In the genomic region with DNA sequence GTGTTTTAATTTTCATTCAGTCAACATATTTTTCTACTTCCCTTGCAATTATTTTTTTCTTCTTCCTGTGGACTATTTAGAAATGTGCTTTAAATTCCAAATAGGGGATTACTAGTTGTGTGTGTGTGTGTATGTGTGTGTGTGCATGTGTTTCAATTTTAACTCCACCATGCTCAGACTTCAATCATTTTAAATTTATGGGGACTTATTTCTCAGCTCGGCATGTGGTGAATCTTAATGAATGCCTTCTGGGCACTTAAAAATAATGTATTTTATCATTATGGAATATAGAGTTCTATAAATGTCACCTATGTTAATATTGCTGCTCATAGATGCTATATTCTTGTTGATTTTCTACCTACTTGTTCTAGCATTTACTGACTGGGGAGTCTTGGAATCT, we compare ENCODE assay signal across 20 cellular contexts.
DNase-seq lines count a peak whose midpoint lies in the region; ATAC-seq, FAIRE-seq and TF ChIP-seq lines count a peak whose summit lies in the region.
"Had no signal": no experiment of that assay in that cellular context is flagged by ENCODE, and none has a peak within 500 bp of the region (broad histone marks: within the 10 kb centered on the region; RNA-seq: fewer than 3 reads in every experiment).

No MANE protein-coding gene starts in this region.

- H2AFZ ChIP-seq in astrocyte (ENCODE audit: low read depth, low read length), result no peak overlapping the region

- no peak for TF ChIP-seq CTCF in A673 (conservative IDR thresholded peaks at IDR 0.05; ENCODE audit: low read depth, low read length)
- no peak for TF ChIP-seq CTCF in astrocyte (IDR thresholded peaks at IDR 0.05; ENCODE audit: insufficient read depth, low read depth, low read length)
- TF ChIP-seq CTCF in D721Med (IDR thresholded peaks at IDR 0.05; ENCODE audit: insufficient read depth, missing control alignments), result no peak

- no peaks in the 10 kb centered on the region for H3K27me3 Mint-ChIP-seq in astrocyte (ENCODE audit: low read depth, unreplicated experiment)
- H3K27me3 Mint-ChIP-seq: CD4-positive, alpha-beta memory T cell; CD4-positive, CD25-positive, alpha-beta regulatory T cell; CD8-positive, alpha-beta memory T cell had no signal

- ATAC-seq in left lobe of liver, result no peak
- ATAC-seq: A549 had no signal

- no peak overlapping the region for H3K9ac ChIP-seq in astrocyte (ENCODE audit: low read length)
- H3K9ac ChIP-seq: BLaER1 had no signal

- H3K4me1 Mint-ChIP-seq in astrocyte (ENCODE audit: low read depth, unreplicated experiment), result no peaks in the 10 kb centered on the region
- H3K4me1 Mint-ChIP-seq: CD14-positive monocyte; CD4-positive, alpha-beta memory T cell; CD4-positive, CD25-positive, alpha-beta regulatory T cell; CD8-positive, alpha-beta memory T cell had no signal

- no TSS peak for BruUV-seq in A673 (replicated peaks; lab: Mats Ljungman, UMichigan)

- no peaks in the 10 kb centered on the region for H3K36me3 Mint-ChIP-seq in astrocyte (ENCODE audit: low read depth, unreplicated experiment)
- H3K36me3 Mint-ChIP-seq: CD14-positive monocyte; CD4-positive, alpha-beta memory T cell; CD4-positive, CD25-positive, alpha-beta regulatory T cell; CD8-positive, alpha-beta memory T cell had no signal

- POLR2A ChIA-PET in A673 (lab: Charles Lee; ENCODE audit: low non-redundant PET), result no interaction called here

- no peak overlapping the region for H3K4me3 Mint-ChIP-seq in astrocyte (ENCODE audit: unreplicated experiment)
- H3K4me3 Mint-ChIP-seq: CD14-positive monocyte; CD4-positive, alpha-beta memory T cell; CD4-positive, CD25-positive, alpha-beta regulatory T cell; CD8-positive, alpha-beta memory T cell had no signal

- H3K36me3 ChIP-seq in A673 (ENCODE audit: insufficient read depth, low read length, poor library complexity, severe bottlenecking) (no peaks in the 10 kb centered on the region), astrocyte (ENCODE audit: insufficient read depth, low read length) (no peaks in the 10 kb centered on the region)
- H3K36me3 ChIP-seq: BE2C, BLaER1 had no signal

- H3K4me3 ChIP-seq in A673 (ENCODE audit: low read depth, low read length, poor library complexity, severe bottlenecking) (no peak overlapping the region), astrocyte (ENCODE audit: insufficient read depth, low read depth, low read length) (no peak overlapping the region)
- H3K4me3 ChIP-seq: A549, BLaER1 had no signal

- H3K9me3 ChIP-seq in A673 (ENCODE audit: low read depth, low read length, poor library complexity, severe bottlenecking) (no peaks in the 10 kb centered on the region), astrocyte (ENCODE audit: insufficient read depth, low read depth, low read length) (no peaks in the 10 kb centered on the region)
- H3K9me3 ChIP-seq: A549, BE2C, BLaER1 had no signal

- H3K4me1 ChIP-seq in A673 (ENCODE audit: insufficient read depth, low read length, poor library complexity, severe bottlenecking) (peaks cover 13% of the 10 kb centered on the region), astrocyte (ENCODE audit: insufficient read depth, low read length) (no peaks in the 10 kb centered on the region)
- H3K4me1 ChIP-seq: A549, BE2C, BLaER1 had no signal

- H3K9me3 Mint-ChIP-seq in astrocyte (ENCODE audit: unreplicated experiment), result no peaks in the 10 kb centered on the region

- intact Hi-C loops in A673 (cut with micrococcal nuclease; ENCODE audit: unreplicated experiment), result no loop called here

- peak; percentile 25 for DNase-seq in A673 (ENCODE audit: low spot score)
- DNase-seq in NCI-H69 (lab: John Stamatoyannopoulos, UW), result peak; percentile 55
- no peak for DNase-seq in astrocyte (ENCODE audit: low read depth)
- no peak for DNase-seq in stimulated activated CD4-positive, alpha-beta T cell treated with anti-CD3 and anti-CD28 coated beads, Interleukin-15, amount 100 ng/mL, for 24 hours
- DNase-seq in left lobe of liver (ENCODE audit: low spot score), result no peak
- no peak for DNase-seq in D721Med (ENCODE audit: insufficient read length, low spot score)
- DNase-seq: ACHN; BE2C; C1 segment of cervical spinal cord; CD4-positive, alpha-beta memory T cell; CD4-positive, CD25-positive, alpha-beta regulatory T cell; CD8-positive, alpha-beta memory T cell; COR-L47; DMS79 treated with DMSO at 0.1 percent for 48 hours; GF-D8 had no signal

- H3K4me2 ChIP-seq in astrocyte (ENCODE audit: low read length), result no peak overlapping the region
- H3K4me2 ChIP-seq: A549, BLaER1 had no signal

- no peak overlapping the region for H3K27ac Mint-ChIP-seq in astrocyte (ENCODE audit: unreplicated experiment)
- H3K27ac Mint-ChIP-seq: CD14-positive monocyte; CD4-positive, alpha-beta memory T cell; CD4-positive, CD25-positive, alpha-beta regulatory T cell; CD8-positive, alpha-beta memory T cell had no signal

- H3K79me2 ChIP-seq in astrocyte (ENCODE audit: insufficient read depth, low read length), result no peaks in the 10 kb centered on the region

- H3K27me3 ChIP-seq in A673 (replicated peaks; ENCODE audit: insufficient read depth, low read depth, low read length, poor library complexity), result no peaks in the 10 kb centered on the region
- no peaks in the 10 kb centered on the region for H3K27me3 ChIP-seq in astrocyte (ENCODE audit: insufficient read depth, low read length)
- H3K27me3 ChIP-seq: BE2C, BLaER1 had no signal

- H3K27ac ChIP-seq in A673 (ENCODE audit: low read depth, low read length, poor library complexity, severe bottlenecking) (no peak overlapping the region), astrocyte (ENCODE audit: low read depth, low read length) (no peak overlapping the region)
- H3K27ac ChIP-seq: 22Rv1, A549, BLaER1 had no signal

- H4K20me1 ChIP-seq in astrocyte (ENCODE audit: insufficient read depth, low read length), result no peaks in the 10 kb centered on the region
- H4K20me1 ChIP-seq: BLaER1 had no signal

- CTCF ChIA-PET in A673 (lab: Charles Lee), result no interaction called here

- peak; percentile 73 for FAIRE-seq in astrocyte (lab: Jason Lieb, UNC)
- FAIRE-seq in D721Med (lab: Jason Lieb, UNC), result no peak
- FAIRE-seq: GM12891 had no signal

Comparison
In these comparisons a context has a peak if more than half of its experiments do, and no peak if none do; other contexts are left out.
1. DNase-seq: peak in A673 (single experiment) and NCI-H69 (single experiment); none in astrocyte (single experiment), stimulated activated CD4-positive, alpha-beta T cell treated with anti-CD3 and anti-CD28 coated beads, Interleukin-15, amount 100 ng/mL, for 24 hours (single experiment), left lobe of liver (single experiment) and D721Med (single experiment).